Comparison of ENCODE assay signal across 12 cellular contexts in the genomic region with DNA sequence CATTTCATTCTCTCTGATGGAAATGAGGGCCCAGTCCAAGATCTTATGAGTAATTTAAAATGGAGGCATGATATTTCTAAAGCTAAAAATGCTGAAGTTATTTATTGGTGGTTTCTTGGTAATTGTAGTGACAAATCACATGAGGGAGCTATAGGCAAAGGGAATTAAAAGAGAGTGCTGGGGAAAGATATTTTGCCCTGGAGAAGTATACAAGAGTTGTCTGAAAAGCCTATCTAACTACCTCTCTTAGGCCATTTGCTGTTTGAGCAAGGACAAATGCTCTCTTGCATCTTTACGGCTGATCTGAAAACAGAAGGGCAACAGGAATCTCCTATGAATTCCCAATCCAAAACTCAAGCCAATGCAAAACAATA.
"Had no signal": no experiment of that assay in that cellular context is flagged by ENCODE, and none has a peak within 500 bp of the region (broad histone marks: within the 10 kb centered on the region; RNA-seq: fewer than 3 reads in every experiment).

No MANE protein-coding gene starts in this region.

- FAIRE-seq: kidney had no signal

- DNase-seq: activated CD4-positive, alpha-beta memory T cell treated with anti-CD3 and anti-CD28 coated beads, Interleukin-2, amount 10 ng/mL, durations not matched to agents 7 days and 5 days; activated effector memory CD4-positive, alpha-beta T cell treated with Interleukin-2 at 50 U/mL for 16 hours; activated T-cell treated with anti-CD3 and anti-CD28 coated beads, Interleukin-2, amount 50 U/mL, for 24 hours; adrenal gland; kidney; left lung; mammary epithelial cell; naive thymus-derived CD8-positive, alpha-beta T cell; stimulated activated CD4-positive, alpha-beta T cell treated with anti-CD3 and anti-CD28 coated beads, Interleukin-12 subunit alpha, Interleukin-12 subunit beta, amount 100 ng/mL, for 4 hours; stimulated activated CD4-positive, alpha-beta T cell treated with anti-CD3 and anti-CD28 coated beads, Interleukin-2, amount 100 ng/mL, for 24 hours; T-helper 9 cell; upper lobe of right lung had no signal
